23 cellular contexts compared by ENCODE assay signal in genomic region chr15:30940359-30940758, GRCh38. TPM values are rescaled to one million over a fixed set of nuclear protein-coding genes. Genes with fewer than 3 reads are reported as not detected.
A peak's percentile ranks its signal among the peaks of the same experiment; 100 is the strongest.
DNase-seq lines count a peak whose midpoint lies in the region; ATAC-seq lines count a peak whose summit lies in the region.
"Had no signal": no experiment of that assay in that cellular context is flagged by ENCODE, and none has a peak within 500 bp of the region (broad histone marks: within the 10 kb centered on the region; RNA-seq: fewer than 3 reads in every experiment).

No MANE protein-coding gene starts in this region.

- no peaks in the 10 kb centered on the region for H3K27me3 Mint-ChIP-seq in stimulated activated memory B cell treated with anti-CD40 and anti-IgM and Interleukin-4, amounts not matched to agents 10 μg/mL and 1 μg/mL and 100 μg/mL, for 72 hours
- H3K27me3 Mint-ChIP-seq: activated B cell treated with CpG ODN at 0.5 μM for 24 hours; activated naive CD4-positive, alpha-beta T cell treated with anti-CD3 and anti-CD28 coated beads, Interleukin-2, amount 10 ng/mL, durations not matched to agents 7 days and 5 days; effector memory CD8-positive, alpha-beta T cell; type B pancreatic cell had no signal

- H3K4me1 Mint-ChIP-seq in stimulated activated memory B cell treated with anti-CD40 and anti-IgM and Interleukin-4, amounts not matched to agents 10 μg/mL and 1 μg/mL and 100 μg/mL, for 72 hours = no peaks in the 10 kb centered on the region
- H3K4me1 Mint-ChIP-seq: activated B cell treated with CpG ODN at 0.5 μM for 24 hours; activated naive CD4-positive, alpha-beta T cell treated with anti-CD3 and anti-CD28 coated beads, Interleukin-2, amount 10 ng/mL, durations not matched to agents 7 days and 5 days had no signal

- no peaks in the 10 kb centered on the region for H3K9me3 Mint-ChIP-seq in stimulated activated memory B cell treated with anti-CD40 and anti-IgM and Interleukin-4, amounts not matched to agents 10 μg/mL and 1 μg/mL and 100 μg/mL, for 72 hours
- H3K9me3 Mint-ChIP-seq: activated B cell treated with CpG ODN at 0.5 μM for 24 hours; activated naive CD4-positive, alpha-beta T cell treated with anti-CD3 and anti-CD28 coated beads, Interleukin-2, amount 10 ng/mL, durations not matched to agents 7 days and 5 days; activated T-helper 1 cell treated with anti-CD3 and anti-CD28 coated beads, Interleukin-12 subunit alpha, Interleukin-12 subunit beta, Interleukin-2, Interleukin-4 antibody, amounts not matched to agents 30 ng/mL and 10 ng/mL and 1 ng/mL, durations not matched to agents 14 hours and 24 hours and 36 hours; effector memory CD8-positive, alpha-beta T cell; type B pancreatic cell had no signal

- no peak overlapping the region for H3K4me3 Mint-ChIP-seq in stimulated activated memory B cell treated with anti-CD40 and anti-IgM and Interleukin-4, amounts not matched to agents 10 μg/mL and 1 μg/mL and 100 μg/mL, for 72 hours
- H3K4me3 Mint-ChIP-seq: activated B cell treated with CpG ODN at 0.5 μM for 24 hours; activated naive CD4-positive, alpha-beta T cell treated with anti-CD3 and anti-CD28 coated beads, Interleukin-2, amount 10 ng/mL, durations not matched to agents 7 days and 5 days; activated T-helper 1 cell treated with anti-CD3 and anti-CD28 coated beads, Interleukin-12 subunit alpha, Interleukin-12 subunit beta, Interleukin-2, Interleukin-4 antibody, amounts not matched to agents 30 ng/mL and 10 ng/mL and 1 ng/mL, durations not matched to agents 14 hours and 24 hours and 36 hours; effector memory CD8-positive, alpha-beta T cell; type B pancreatic cell had no signal

- ATAC-seq in left colon = peak; percentile 80
- no peak for ATAC-seq in stimulated activated memory B cell treated with anti-CD40 and anti-IgM and Interleukin-4, amounts not matched to agents 10 μg/mL and 1 μg/mL and 100 μg/mL, for 72 hours
- no peak for ATAC-seq in HG03565 (IDR thresholded peaks at IDR 0.05; ENCODE audit: unreplicated experiment)
- no peak for ATAC-seq in HG03354 (IDR thresholded peaks at IDR 0.05; ENCODE audit: poor library complexity, severe bottlenecking, unreplicated experiment)
- ATAC-seq: effector memory CD8-positive, alpha-beta T cell; heart right ventricle had no signal

- H3K36me3 Mint-ChIP-seq in stimulated activated memory B cell treated with anti-CD40 and anti-IgM and Interleukin-4, amounts not matched to agents 10 μg/mL and 1 μg/mL and 100 μg/mL, for 72 hours = peaks cover 73% of the 10 kb centered on the region

- DNase-seq in G401 (ENCODE audit: low spot score) (peak; percentile 43), NCI-H345 treated with DMSO at 0.1 percent for 48 hours (lab: John Stamatoyannopoulos, UW; ENCODE audit: unreplicated experiment) (peak; percentile 29), left colon (no peak), HK-2 (ENCODE audit: unreplicated experiment) (no peak)
- DNase-seq: activated B cell treated with CpG ODN at 0.5 μM for 24 hours; activated CD4-positive, alpha-beta T cell treated with anti-CD3 and anti-CD28 coated beads, Interleukin-2, amount 50 U/mL, for 4 hours; activated naive CD4-positive, alpha-beta T cell treated with anti-CD3 and anti-CD28 coated beads, Interleukin-2, amount 10 ng/mL, durations not matched to agents 7 days and 5 days; DMS79; effector memory CD8-positive, alpha-beta T cell; foreskin fibroblast; GF-D8; HCEC 1CT; heart right ventricle; KG1; mesendoderm; NCI-H146; NCI-H526; SIG-M5 had no signal

- intact Hi-C loops in left colon (cut with DNase I, micrococcal nuclease) = no loop called here

- peak overlapping the region; percentile 29 for H3K27ac Mint-ChIP-seq in stimulated activated memory B cell treated with anti-CD40 and anti-IgM and Interleukin-4, amounts not matched to agents 10 μg/mL and 1 μg/mL and 100 μg/mL, for 72 hours
- H3K27ac Mint-ChIP-seq: activated B cell treated with CpG ODN at 0.5 μM for 24 hours; activated naive CD4-positive, alpha-beta T cell treated with anti-CD3 and anti-CD28 coated beads, Interleukin-2, amount 10 ng/mL, durations not matched to agents 7 days and 5 days; activated T-helper 1 cell treated with anti-CD3 and anti-CD28 coated beads, Interleukin-12 subunit alpha, Interleukin-12 subunit beta, Interleukin-2, Interleukin-4 antibody, amounts not matched to agents 30 ng/mL and 10 ng/mL and 1 ng/mL, durations not matched to agents 14 hours and 24 hours and 36 hours; type B pancreatic cell had no signal

- in situ Hi-C loops in G401 (cut with HindIII; ENCODE audit: low sequenced_read_pairs) = no loop called here

RNA-seq across cellular contexts. Expression of gene FAN1, which starts 36.6 kb away (rescaled TPM):
- 13.6 and 17.6 TPM in 2 replicates for total RNA-seq in G401 (2014; rRNA removed; shearing (Covaris generic))
- total RNA-seq in left colon = 10 to 100 TPM in 1 of 2 donors, 1 to 10 TPM in 1; 8.4 to 15.8 TPM

RNA-seq across cellular contexts. Expression of gene MTMR10, which starts 51.1 kb away (rescaled TPM):
- total RNA-seq in G401 (2014; rRNA removed; shearing (Covaris generic)) = 10.8 and 12.0 TPM in 2 replicates
- 10 to 100 TPM; 16.1 to 32.1 TPM for total RNA-seq in left colon

Comparison
In these comparisons a context has a peak if more than half of its experiments do, and no peak if none do; other contexts are left out.
1. DNase-seq: peak in G401 (single experiment) and NCI-H345 treated with DMSO at 0.1 percent for 48 hours (single experiment); none in left colon (0 of 2) and HK-2 (single experiment).